In the genomic region with DNA sequence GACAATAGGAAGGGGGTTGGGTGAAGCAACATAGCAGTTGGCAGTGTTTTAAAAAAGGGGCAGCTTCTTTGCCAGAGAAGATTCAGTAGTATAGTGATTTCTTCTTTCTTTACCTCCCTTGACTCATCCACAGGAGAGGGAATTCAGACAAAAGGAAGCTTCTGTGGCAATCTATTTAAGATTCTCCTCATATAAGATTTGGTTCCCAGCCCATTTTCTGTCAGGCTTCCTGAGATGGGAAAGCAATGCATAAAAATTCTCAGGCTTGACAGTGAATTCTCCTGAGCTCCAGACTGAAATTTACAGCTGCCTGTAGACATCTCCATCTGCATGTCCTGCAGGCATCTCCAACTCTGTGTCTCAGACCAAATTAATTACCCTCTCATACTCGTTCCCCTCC, we compare ENCODE assay signal across 31 cellular contexts.
"Had no signal": no experiment of that assay in that cellular context is flagged by ENCODE, and none has a peak within 500 bp of the region (broad histone marks: within the 10 kb centered on the region; RNA-seq: fewer than 3 reads in every experiment).

No MANE protein-coding gene starts in this region.

- H3K36me3 Mint-ChIP-seq: activated naive CD8-positive, alpha-beta T cell; natural killer cell treated with Interleukin-12 subunit alpha and Interleukin-12 subunit beta and Interleukin-15 and Interleukin-18, amount 100 ng/mL, for 72 hours; stimulated activated effector memory CD8-positive, alpha-beta T cell treated with anti-CD3 and anti-CD28 coated beads, Interleukin-12 subunit alpha, Interleukin-12 subunit beta, amount 100 ng/mL, for 72 hours had no signal

- H3K4me3 Mint-ChIP-seq: activated B cell treated with CpG ODN at 0.5 μM for 24 hours; activated CD4-positive, alpha-beta T cell treated with anti-CD3 and anti-CD28 coated beads for 36 hours; activated naive CD8-positive, alpha-beta T cell; activated T-cell treated with anti-CD3 and anti-CD28 coated beads, Interleukin-2, amount 50 U/mL, for 72 hours; dendritic cell treated with granulocyte-macrophage colony-stimulating factor and Interleukin-4, amounts not matched to agents 40 ng/mL and 50 ng/mL, for 4 days; natural killer cell treated with Interleukin-12 subunit alpha and Interleukin-12 subunit beta and Interleukin-15 and Interleukin-18, amount 100 ng/mL, for 72 hours; stimulated activated effector memory CD8-positive, alpha-beta T cell treated with anti-CD3 and anti-CD28 coated beads, Interleukin-12 subunit alpha, Interleukin-12 subunit beta, amount 100 ng/mL, for 72 hours; stimulated activated naive CD8-positive, alpha-beta T cell treated with anti-CD3 and anti-CD28 coated beads, Interleukin-15, Interleukin-2, amounts not matched to agents 100 ng/mL and 50 ng/mL, for 24 hours had no signal

- H3K27ac ChIP-seq: body of pancreas, cardiac muscle cell, epithelial cell of prostate, esophagus squamous epithelium, left ventricle myocardium inferior, neutrophil, ovary, sigmoid colon, thyroid gland, upper lobe of left lung, vagina had no signal

- H3K27me3 ChIP-seq: body of pancreas, cardiac muscle cell, esophagus squamous epithelium, ovary, sigmoid colon, thyroid gland, upper lobe of left lung, vagina had no signal

- H3K9me3 Mint-ChIP-seq: activated B cell treated with CpG ODN at 0.5 μM for 24 hours; activated T-cell treated with anti-CD3 and anti-CD28 coated beads, Interleukin-2, amount 50 U/mL, for 72 hours; dendritic cell treated with granulocyte-macrophage colony-stimulating factor and Interleukin-4, amounts not matched to agents 40 ng/mL and 50 ng/mL, for 4 days; natural killer cell treated with Interleukin-12 subunit alpha and Interleukin-12 subunit beta and Interleukin-15 and Interleukin-18, amount 100 ng/mL, for 72 hours; stimulated activated effector memory CD8-positive, alpha-beta T cell treated with anti-CD3 and anti-CD28 coated beads, Interleukin-12 subunit alpha, Interleukin-12 subunit beta, amount 100 ng/mL, for 72 hours; stimulated activated naive CD8-positive, alpha-beta T cell treated with anti-CD3 and anti-CD28 coated beads, Interleukin-15, Interleukin-2, amounts not matched to agents 100 ng/mL and 50 ng/mL, for 24 hours had no signal

- ATAC-seq: activated CD4-positive, alpha-beta T cell treated with anti-CD3 and anti-CD28 coated beads for 36 hours; activated T-cell treated with anti-CD3 and anti-CD28 coated beads, Interleukin-2, amount 50 U/mL, for 72 hours; body of pancreas; mucosa of descending colon; natural killer cell treated with Interleukin-12 subunit alpha and Interleukin-12 subunit beta and Interleukin-15 and Interleukin-18, amount 100 ng/mL, for 72 hours; stimulated activated effector memory CD8-positive, alpha-beta T cell treated with anti-CD3 and anti-CD28 coated beads, Interleukin-12 subunit alpha, Interleukin-12 subunit beta, amount 100 ng/mL, for 72 hours had no signal

- H3K4me1 Mint-ChIP-seq: activated B cell treated with CpG ODN at 0.5 μM for 24 hours; activated CD4-positive, alpha-beta T cell treated with anti-CD3 and anti-CD28 coated beads for 36 hours; stimulated activated effector memory CD8-positive, alpha-beta T cell treated with anti-CD3 and anti-CD28 coated beads, Interleukin-12 subunit alpha, Interleukin-12 subunit beta, amount 100 ng/mL, for 72 hours had no signal

- H3K27ac Mint-ChIP-seq: activated B cell treated with CpG ODN at 0.5 μM for 24 hours; activated CD4-positive, alpha-beta T cell treated with anti-CD3 and anti-CD28 coated beads for 36 hours; activated naive CD8-positive, alpha-beta T cell; activated T-cell treated with anti-CD3 and anti-CD28 coated beads, Interleukin-2, amount 50 U/mL, for 72 hours; dendritic cell treated with granulocyte-macrophage colony-stimulating factor and Interleukin-4, amounts not matched to agents 40 ng/mL and 50 ng/mL, for 4 days; natural killer cell treated with Interleukin-12 subunit alpha and Interleukin-12 subunit beta and Interleukin-15 and Interleukin-18, amount 100 ng/mL, for 72 hours; progenitor cell of endocrine pancreas; stimulated activated effector memory CD8-positive, alpha-beta T cell treated with anti-CD3 and anti-CD28 coated beads, Interleukin-12 subunit alpha, Interleukin-12 subunit beta, amount 100 ng/mL, for 72 hours; stimulated activated naive CD8-positive, alpha-beta T cell treated with anti-CD3 and anti-CD28 coated beads, Interleukin-15, Interleukin-2, amounts not matched to agents 100 ng/mL and 50 ng/mL, for 24 hours had no signal

- DNase-seq: activated B cell treated with CpG ODN at 0.5 μM for 24 hours; activated CD4-positive, alpha-beta T cell treated with anti-CD3 and anti-CD28 coated beads for 36 hours; activated CD4-positive, alpha-beta T cell treated with anti-CD3 and anti-CD28 coated beads, Interleukin-2, amount 50 U/mL, for 4 hours; activated naive CD4-positive, alpha-beta T cell; activated T-cell treated with anti-CD3 and anti-CD28 coated beads for 4 hours; activated T-cell treated with anti-CD3 and anti-CD28 coated beads, Interleukin-2, amount 50 U/mL, for 72 hours; aorta; body of pancreas; esophagus squamous epithelium; islet precursor cell; left ventricle myocardium inferior; mucosa of descending colon; ovary; retina; sigmoid colon; small intestine; stimulated activated CD4-positive, alpha-beta T cell treated with anti-CD3 and anti-CD28 coated beads, Interleukin-4, amount 100 ng/mL, for 24 hours; T-helper 2 cell; thyroid gland; upper lobe of left lung had no signal

- H3K4me3 ChIP-seq: body of pancreas, cardiac muscle cell, esophagus squamous epithelium, left ventricle myocardium inferior, lung, mucosa of descending colon, ovary, sigmoid colon, thyroid gland, upper lobe of left lung, vagina had no signal

- H3K4me1 ChIP-seq: body of pancreas, esophagus squamous epithelium, left ventricle myocardium inferior, sigmoid colon, thyroid gland, vagina had no signal

- H3K36me3 ChIP-seq: cardiac muscle cell, esophagus squamous epithelium, neutrophil, ovary, thyroid gland, vagina had no signal

- H3K27me3 Mint-ChIP-seq: dendritic cell treated with granulocyte-macrophage colony-stimulating factor and Interleukin-4, amounts not matched to agents 40 ng/mL and 50 ng/mL, for 4 days; progenitor cell of endocrine pancreas had no signal
